21 cellular contexts compared by ENCODE assay signal in genomic region chr7:157543276-157543675, GRCh38.
"Had no signal": no experiment of that assay in that cellular context is flagged by ENCODE, and none has a peak within 500 bp of the region (broad histone marks: within the 10 kb centered on the region; RNA-seq: fewer than 3 reads in every experiment).

No MANE protein-coding gene starts in this region.

- H3K27me3 ChIP-seq: ascending aorta, brain microvascular endothelial cell, ovary, right atrium auricular region, transverse colon, uterus had no signal

- H3K27ac Mint-ChIP-seq: activated CD4-positive, alpha-beta memory T cell treated with anti-CD3 and anti-CD28 coated beads, Interleukin-2, amount 10 ng/mL, durations not matched to agents 7 days and 5 days; activated T-helper 1 cell treated with anti-CD3 and anti-CD28 coated beads, Interleukin-12 subunit alpha, Interleukin-12 subunit beta, Interleukin-2, Interleukin-4 antibody, amounts not matched to agents 30 ng/mL and 10 ng/mL and 1 ng/mL, durations not matched to agents 14 hours and 24 hours and 36 hours; stimulated activated naive CD8-positive, alpha-beta T cell treated with anti-CD3 and anti-CD28 coated beads, Interleukin-15, amount 100 ng/mL, for 72 hours had no signal

- H3K4me3 Mint-ChIP-seq: activated CD4-positive, alpha-beta memory T cell treated with anti-CD3 and anti-CD28 coated beads, Interleukin-2, amount 10 ng/mL, durations not matched to agents 7 days and 5 days; activated CD4-positive, alpha-beta T cell treated with anti-CD3 and anti-CD28 coated beads, Interleukin-2, amount 10 ng/mL, durations not matched to agents 24 days and 14 days; activated T-helper 1 cell treated with anti-CD3 and anti-CD28 coated beads, Interleukin-12 subunit alpha, Interleukin-12 subunit beta, Interleukin-2, Interleukin-4 antibody, amounts not matched to agents 30 ng/mL and 10 ng/mL and 1 ng/mL, durations not matched to agents 14 hours and 24 hours and 36 hours; naive thymus-derived CD4-positive, alpha-beta T cell; stimulated activated naive CD8-positive, alpha-beta T cell treated with anti-CD3 and anti-CD28 coated beads, Interleukin-15, amount 100 ng/mL, for 72 hours had no signal

- H3K4me3 ChIP-seq: ascending aorta, lung, ovary, psoas muscle, right atrium auricular region, transverse colon, uterus had no signal

- DNase-seq: activated CD4-positive, alpha-beta memory T cell treated with anti-CD3 and anti-CD28 coated beads, Interleukin-2, amount 10 ng/mL, durations not matched to agents 7 days and 5 days; activated CD4-positive, alpha-beta T cell treated with anti-CD3 and anti-CD28 coated beads, Interleukin-2, amount 10 ng/mL, durations not matched to agents 24 days and 14 days; brain microvascular endothelial cell; caudate nucleus; effector memory CD4-positive, alpha-beta T cell; foreskin melanocyte; hippocampal formation; naive thymus-derived CD4-positive, alpha-beta T cell; ovary; stimulated activated CD4-positive, alpha-beta T cell treated with anti-CD3 and anti-CD28 coated beads, Interleukin-1b, Interleukin-23, amount 100 ng/mL, for 48 hours; stimulated activated naive CD8-positive, alpha-beta T cell treated with anti-CD3 and anti-CD28 coated beads, Interleukin-15, amount 100 ng/mL, for 72 hours; transverse colon; uterus had no signal

- H3K36me3 ChIP-seq: ascending aorta, brain microvascular endothelial cell, ovary, right atrium auricular region, transverse colon, uterus had no signal

- H3K27ac ChIP-seq: ascending aorta, brain microvascular endothelial cell, ovary, psoas muscle, right atrium auricular region, transverse colon, uterus had no signal

- H3K9me3 ChIP-seq: ascending aorta, ovary, psoas muscle, right atrium auricular region, transverse colon, uterus had no signal

- ATAC-seq: activated CD4-positive, CD25-positive, alpha-beta regulatory T cell treated with anti-CD3 and anti-CD28 coated beads, Interleukin-2, amount 50 U/mL, for 24 hours; activated naive CD4-positive, alpha-beta T cell treated with anti-CD3 and anti-CD28 coated beads, Interleukin-2, amount 50 U/mL, for 72 hours; esophagus mucosa; naive thymus-derived CD4-positive, alpha-beta T cell; psoas muscle; stimulated activated naive CD8-positive, alpha-beta T cell treated with anti-CD3 and anti-CD28 coated beads, Interleukin-15, amount 100 ng/mL, for 72 hours had no signal

- H3K4me1 Mint-ChIP-seq: activated CD4-positive, alpha-beta memory T cell treated with anti-CD3 and anti-CD28 coated beads, Interleukin-2, amount 10 ng/mL, durations not matched to agents 7 days and 5 days had no signal

- H3K27me3 Mint-ChIP-seq: activated CD4-positive, alpha-beta memory T cell treated with anti-CD3 and anti-CD28 coated beads, Interleukin-2, amount 10 ng/mL, durations not matched to agents 7 days and 5 days; activated CD4-positive, alpha-beta T cell treated with anti-CD3 and anti-CD28 coated beads, Interleukin-2, amount 10 ng/mL, durations not matched to agents 24 days and 14 days; naive thymus-derived CD4-positive, alpha-beta T cell had no signal

- H3K36me3 Mint-ChIP-seq: activated naive CD4-positive, alpha-beta T cell treated with anti-CD3 and anti-CD28 coated beads, Interleukin-2, amount 50 U/mL, for 72 hours had no signal

- H3K4me1 ChIP-seq: ascending aorta, psoas muscle, right atrium auricular region, transverse colon, uterus had no signal
